In genomic region chr3:160815280-160815679, GRCh38 we compare ENCODE assay signal across 8 cellular contexts.
"Had no signal": no experiment of that assay in that cellular context is flagged by ENCODE, and none has a peak within 500 bp of the region (broad histone marks: within the 10 kb centered on the region; RNA-seq: fewer than 3 reads in every experiment).

No MANE protein-coding gene starts in this region.

- H3K36me3 Mint-ChIP-seq: IgD-negative memory B cell had no signal

- ATAC-seq: HepG2, K562 had no signal

- H3K4me3 Mint-ChIP-seq: IgD-negative memory B cell had no signal

- H3K27ac Mint-ChIP-seq: IgD-negative memory B cell had no signal

- DNase-seq: IMR-90, KBM-7, KG1 had no signal

- H3K27ac ChIP-seq: HL-60, KMS-11 had no signal

- H3K27me3 Mint-ChIP-seq: IgD-negative memory B cell had no signal

- H3K4me2 ChIP-seq: KMS-11 had no signal

- H3K4me3 ChIP-seq: K562 had no signal
